Comparison of ENCODE assay signal across 1 cellular context in genomic region chr17:58391302-58391984, GRCh38.
TF ChIP-seq lines count a peak whose summit lies in the region.

No MANE protein-coding gene starts in this region.

TF ChIP-seq in HepG2, 621 proteins besides CTCF, POLR2A, EP300 and RAD21 (continued from another document and continues in another):
- TF ChIP-seq, protein P1, sequence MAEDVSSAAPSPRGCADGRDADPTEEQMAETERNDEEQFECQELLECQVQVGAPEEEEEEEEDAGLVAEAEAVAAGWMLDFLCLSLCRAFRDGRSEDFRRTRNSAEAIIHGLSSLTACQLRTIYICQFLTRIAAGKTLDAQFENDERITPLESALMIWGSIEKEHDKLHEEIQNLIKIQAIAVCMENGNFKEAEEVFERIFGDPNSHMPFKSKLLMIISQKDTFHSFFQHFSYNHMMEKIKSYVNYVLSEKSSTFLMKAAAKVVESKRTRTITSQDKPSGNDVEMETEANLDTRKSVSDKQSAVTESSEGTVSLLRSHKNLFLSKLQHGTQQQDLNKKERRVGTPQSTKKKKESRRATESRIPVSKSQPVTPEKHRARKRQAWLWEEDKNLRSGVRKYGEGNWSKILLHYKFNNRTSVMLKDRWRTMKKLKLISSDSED (CRISPR knock-in tag; IDR thresholded peaks at IDR 0.05) = no peak
- TF ChIP-seq ZNF704 (CRISPR knock-in tag; IDR thresholded peaks at IDR 0.05; ENCODE audit: borderline replicate concordance) (peak; percentile 83; the same call in 1 of the 2 replicates), MIER2 (CRISPR knock-in tag; IDR thresholded peaks at IDR 0.05) (peak; percentile 90), ZNF382 (CRISPR knock-in tag; IDR thresholded peaks at IDR 0.05; ENCODE audit: borderline replicate concordance) (no peak), FOXA3 (CRISPR knock-in tag; IDR thresholded peaks at IDR 0.05) (peak; percentile 100), ZNF891 (CRISPR knock-in tag; IDR thresholded peaks at IDR 0.05) (no peak; the same call in 1 of the 2 replicates), ZNF34 (CRISPR knock-in tag; IDR thresholded peaks at IDR 0.05; ENCODE audit: borderline replicate concordance) (peak; percentile 89; the same call in 1 of the 2 replicates), ZBTB20 (CRISPR knock-in tag; IDR thresholded peaks at IDR 0.05; ENCODE audit: borderline replicate concordance, low read depth) (peak; percentile 96), ZNF720 (CRISPR knock-in tag; IDR thresholded peaks at IDR 0.05) (no peak), FLYWCH1 (CRISPR knock-in tag; IDR thresholded peaks at IDR 0.05) (no peak), REL (CRISPR knock-in tag; conservative IDR thresholded peaks at IDR 0.05) (peak; percentile 55; the same call in 1 of the 2 replicates), ZNF543 (CRISPR knock-in tag; IDR thresholded peaks at IDR 0.05) (peak; percentile 97), FOXK2 (IDR thresholded peaks at IDR 0.05) (peak; percentile 42; the same call in 1 of the 2 replicates), CCDC6 (CRISPR knock-in tag; IDR thresholded peaks at IDR 0.05) (peak; percentile 98), JUND (CRISPR knock-in tag; IDR thresholded peaks at IDR 0.05) (peak; percentile 80), TBX3 (IDR thresholded peaks at IDR 0.05; ENCODE audit: borderline replicate concordance) (peak; percentile 97), HMG20B (CRISPR knock-in tag; conservative IDR thresholded peaks at IDR 0.05) (peak; percentile 98), RFX1 (IDR thresholded peaks at IDR 0.05) (no peak), SRF (IDR thresholded peaks at IDR 0.05; ENCODE audit: low read depth, low read length) (no peak), NR2F1 (CRISPR knock-in tag; IDR thresholded peaks at IDR 0.05) (peak; percentile 83 to 90; a peak in 3 of 4 replicates), ZNF326 (CRISPR knock-in tag; IDR thresholded peaks at IDR 0.05; ENCODE audit: borderline replicate concordance) (no peak), GFI1 (CRISPR knock-in tag; IDR thresholded peaks at IDR 0.05; ENCODE audit: borderline replicate concordance) (peak; percentile 96), SNAPC2 (CRISPR knock-in tag; IDR thresholded peaks at IDR 0.05) (peak; percentile 93; the same call in 1 of the 2 replicates), PRPF4 (IDR thresholded peaks at IDR 0.05; ENCODE audit: low read depth, low read length, poor library complexity, severe bottlenecking) (no peak), TFE3 (CRISPR knock-in tag; IDR thresholded peaks at IDR 0.05) (peak; percentile 84), ZFP62 (CRISPR knock-in tag; IDR thresholded peaks at IDR 0.05) (no peak), ZEB1 (IDR thresholded peaks at IDR 0.05; ENCODE audit: insufficient replicate concordance, low read depth) (peak; percentile 88), ZKSCAN1 (IDR thresholded peaks at IDR 0.05; ENCODE audit: low read length) (0 out of 2 replicates have a peak, but pooled peaks have one; percentile 22), HNRNPLL (IDR thresholded peaks at IDR 0.05; ENCODE audit: low read depth, low read length, poor library complexity, severe bottlenecking) (no peak), MATR3 (CRISPR knock-in tag; IDR thresholded peaks at IDR 0.05) (no peak), ZNF329 (CRISPR knock-in tag; IDR thresholded peaks at IDR 0.05; ENCODE audit: low read depth) (no peak; the same call in 1 of the 2 replicates), CEBPB (IDR thresholded peaks at IDR 0.05; ENCODE audit: borderline replicate concordance, low read depth, low read length) (peak; percentile 74; the same call in 1 of the 2 replicates), KDM1A (CRISPR knock-in tag; IDR thresholded peaks at IDR 0.05) (peak; percentile 82), SOX5 (CRISPR knock-in tag; IDR thresholded peaks at IDR 0.05; ENCODE audit: borderline replicate concordance) (peak; percentile 100), IKZF4 (CRISPR knock-in tag; IDR thresholded peaks at IDR 0.05; ENCODE audit: borderline replicate concordance, low read depth, not compliant biosample characterization) (no peak), RXRB (CRISPR knock-in tag; IDR thresholded peaks at IDR 0.05; ENCODE audit: borderline replicate concordance) (peak; percentile 98), MEF2D (CRISPR knock-in tag; IDR thresholded peaks at IDR 0.05) (peak; percentile 98), ZFYVE20 (CRISPR knock-in tag; IDR thresholded peaks at IDR 0.05; ENCODE audit: borderline replicate concordance, low read depth) (no peak), NFYB (CRISPR knock-in tag; IDR thresholded peaks at IDR 0.05) (peak; percentile 40), CCAR2 (optimal IDR thresholded peaks at IDR 0.05; ENCODE audit: low read depth, low read length) (peak; percentile 85), AKAP8 (CRISPR knock-in tag; IDR thresholded peaks at IDR 0.05) (peak; percentile 84)
- TF ChIP-seq, protein P2, sequence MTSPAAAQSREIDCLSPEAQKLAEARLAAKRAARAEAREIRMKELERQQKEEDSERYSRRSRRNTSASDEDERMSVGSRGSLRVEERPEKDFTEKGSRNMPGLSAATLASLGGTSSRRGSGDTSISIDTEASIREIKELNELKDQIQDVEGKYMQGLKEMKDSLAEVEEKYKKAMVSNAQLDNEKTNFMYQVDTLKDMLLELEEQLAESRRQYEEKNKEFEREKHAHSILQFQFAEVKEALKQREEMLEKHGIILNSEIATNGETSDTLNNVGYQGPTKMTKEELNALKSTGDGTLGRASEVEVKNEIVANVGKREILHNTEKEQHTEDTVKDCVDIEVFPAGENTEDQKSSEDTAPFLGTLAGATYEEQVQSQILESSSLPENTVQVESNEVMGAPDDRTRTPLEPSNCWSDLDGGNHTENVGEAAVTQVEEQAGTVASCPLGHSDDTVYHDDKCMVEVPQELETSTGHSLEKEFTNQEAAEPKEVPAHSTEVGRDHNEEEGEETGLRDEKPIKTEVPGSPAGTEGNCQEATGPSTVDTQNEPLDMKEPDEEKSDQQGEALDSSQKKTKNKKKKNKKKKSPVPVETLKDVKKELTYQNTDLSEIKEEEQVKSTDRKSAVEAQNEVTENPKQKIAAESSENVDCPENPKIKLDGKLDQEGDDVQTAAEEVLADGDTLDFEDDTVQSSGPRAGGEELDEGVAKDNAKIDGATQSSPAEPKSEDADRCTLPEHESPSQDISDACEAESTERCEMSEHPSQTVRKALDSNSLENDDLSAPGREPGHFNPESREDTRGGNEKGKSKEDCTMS (CRISPR knock-in tag; conservative IDR thresholded peaks at IDR 0.05) = 0 out of 2 replicates have a peak, but pooled peaks have one; percentile 36
- TF ChIP-seq, protein P3, sequence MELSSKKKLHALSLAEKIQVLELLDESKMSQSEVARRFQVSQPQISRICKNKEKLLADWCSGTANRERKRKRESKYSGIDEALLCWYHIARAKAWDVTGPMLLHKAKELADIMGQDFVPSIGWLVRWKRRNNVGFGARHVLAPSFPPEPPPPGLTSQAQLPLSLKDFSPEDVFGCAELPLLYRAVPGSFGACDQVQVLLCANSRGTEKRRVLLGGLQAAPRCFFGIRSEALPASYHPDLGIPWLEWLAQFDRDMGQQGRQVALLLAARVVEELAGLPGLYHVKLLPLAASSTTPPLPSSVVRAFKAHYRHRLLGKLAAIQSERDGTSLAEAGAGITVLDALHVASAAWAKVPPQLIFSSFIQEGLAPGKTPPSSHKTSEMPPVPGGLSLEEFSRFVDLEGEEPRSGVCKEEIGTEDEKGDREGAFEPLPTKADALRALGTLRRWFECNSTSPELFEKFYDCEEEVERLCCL (CRISPR knock-in tag; IDR thresholded peaks at IDR 0.05; ENCODE audit: borderline replicate concordance) = no peak; the same call in 1 of the 2 replicates
- TF ChIP-seq, protein P4, sequence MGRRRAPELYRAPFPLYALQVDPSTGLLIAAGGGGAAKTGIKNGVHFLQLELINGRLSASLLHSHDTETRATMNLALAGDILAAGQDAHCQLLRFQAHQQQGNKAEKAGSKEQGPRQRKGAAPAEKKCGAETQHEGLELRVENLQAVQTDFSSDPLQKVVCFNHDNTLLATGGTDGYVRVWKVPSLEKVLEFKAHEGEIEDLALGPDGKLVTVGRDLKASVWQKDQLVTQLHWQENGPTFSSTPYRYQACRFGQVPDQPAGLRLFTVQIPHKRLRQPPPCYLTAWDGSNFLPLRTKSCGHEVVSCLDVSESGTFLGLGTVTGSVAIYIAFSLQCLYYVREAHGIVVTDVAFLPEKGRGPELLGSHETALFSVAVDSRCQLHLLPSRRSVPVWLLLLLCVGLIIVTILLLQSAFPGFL (CRISPR knock-in tag; IDR thresholded peaks at IDR 0.05) = no peak
- TF ChIP-seq, protein P5, sequence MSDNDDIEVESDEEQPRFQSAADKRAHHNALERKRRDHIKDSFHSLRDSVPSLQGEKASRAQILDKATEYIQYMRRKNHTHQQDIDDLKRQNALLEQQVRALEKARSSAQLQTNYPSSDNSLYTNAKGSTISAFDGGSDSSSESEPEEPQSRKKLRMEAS (IDR thresholded peaks at IDR 0.05) = peak; percentile 73; the same call in 1 of the 2 replicates
- TF ChIP-seq, protein P6, sequence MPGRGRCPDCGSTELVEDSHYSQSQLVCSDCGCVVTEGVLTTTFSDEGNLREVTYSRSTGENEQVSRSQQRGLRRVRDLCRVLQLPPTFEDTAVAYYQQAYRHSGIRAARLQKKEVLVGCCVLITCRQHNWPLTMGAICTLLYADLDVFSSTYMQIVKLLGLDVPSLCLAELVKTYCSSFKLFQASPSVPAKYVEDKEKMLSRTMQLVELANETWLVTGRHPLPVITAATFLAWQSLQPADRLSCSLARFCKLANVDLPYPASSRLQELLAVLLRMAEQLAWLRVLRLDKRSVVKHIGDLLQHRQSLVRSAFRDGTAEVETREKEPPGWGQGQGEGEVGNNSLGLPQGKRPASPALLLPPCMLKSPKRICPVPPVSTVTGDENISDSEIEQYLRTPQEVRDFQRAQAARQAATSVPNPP (CRISPR knock-in tag; IDR thresholded peaks at IDR 0.05) = peak; percentile 98
- TF ChIP-seq, protein P7, sequence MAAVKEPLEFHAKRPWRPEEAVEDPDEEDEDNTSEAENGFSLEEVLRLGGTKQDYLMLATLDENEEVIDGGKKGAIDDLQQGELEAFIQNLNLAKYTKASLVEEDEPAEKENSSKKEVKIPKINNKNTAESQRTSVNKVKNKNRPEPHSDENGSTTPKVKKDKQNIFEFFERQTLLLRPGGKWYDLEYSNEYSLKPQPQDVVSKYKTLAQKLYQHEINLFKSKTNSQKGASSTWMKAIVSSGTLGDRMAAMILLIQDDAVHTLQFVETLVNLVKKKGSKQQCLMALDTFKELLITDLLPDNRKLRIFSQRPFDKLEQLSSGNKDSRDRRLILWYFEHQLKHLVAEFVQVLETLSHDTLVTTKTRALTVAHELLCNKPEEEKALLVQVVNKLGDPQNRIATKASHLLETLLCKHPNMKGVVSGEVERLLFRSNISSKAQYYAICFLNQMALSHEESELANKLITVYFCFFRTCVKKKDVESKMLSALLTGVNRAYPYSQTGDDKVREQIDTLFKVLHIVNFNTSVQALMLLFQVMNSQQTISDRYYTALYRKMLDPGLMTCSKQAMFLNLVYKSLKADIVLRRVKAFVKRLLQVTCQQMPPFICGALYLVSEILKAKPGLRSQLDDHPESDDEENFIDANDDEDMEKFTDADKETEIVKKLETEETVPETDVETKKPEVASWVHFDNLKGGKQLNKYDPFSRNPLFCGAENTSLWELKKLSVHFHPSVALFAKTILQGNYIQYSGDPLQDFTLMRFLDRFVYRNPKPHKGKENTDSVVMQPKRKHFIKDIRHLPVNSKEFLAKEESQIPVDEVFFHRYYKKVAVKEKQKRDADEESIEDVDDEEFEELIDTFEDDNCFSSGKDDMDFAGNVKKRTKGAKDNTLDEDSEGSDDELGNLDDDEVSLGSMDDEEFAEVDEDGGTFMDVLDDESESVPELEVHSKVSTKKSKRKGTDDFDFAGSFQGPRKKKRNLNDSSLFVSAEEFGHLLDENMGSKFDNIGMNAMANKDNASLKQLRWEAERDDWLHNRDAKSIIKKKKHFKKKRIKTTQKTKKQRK (IDR thresholded peaks at IDR 0.05; ENCODE audit: low read length) = no peak
- TF ChIP-seq, protein P8, sequence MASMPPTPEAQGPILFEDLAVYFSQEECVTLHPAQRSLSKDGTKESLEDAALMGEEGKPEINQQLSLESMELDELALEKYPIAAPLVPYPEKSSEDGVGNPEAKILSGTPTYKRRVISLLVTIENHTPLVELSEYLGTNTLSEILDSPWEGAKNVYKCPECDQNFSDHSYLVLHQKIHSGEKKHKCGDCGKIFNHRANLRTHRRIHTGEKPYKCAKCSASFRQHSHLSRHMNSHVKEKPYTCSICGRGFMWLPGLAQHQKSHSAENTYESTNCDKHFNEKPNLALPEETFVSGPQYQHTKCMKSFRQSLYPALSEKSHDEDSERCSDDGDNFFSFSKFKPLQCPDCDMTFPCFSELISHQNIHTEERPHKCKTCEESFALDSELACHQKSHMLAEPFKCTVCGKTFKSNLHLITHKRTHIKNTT (CRISPR knock-in tag; IDR thresholded peaks at IDR 0.05) = 0 out of 2 replicates have a peak, but pooled peaks have one; percentile 52
- TF ChIP-seq, protein P9, sequence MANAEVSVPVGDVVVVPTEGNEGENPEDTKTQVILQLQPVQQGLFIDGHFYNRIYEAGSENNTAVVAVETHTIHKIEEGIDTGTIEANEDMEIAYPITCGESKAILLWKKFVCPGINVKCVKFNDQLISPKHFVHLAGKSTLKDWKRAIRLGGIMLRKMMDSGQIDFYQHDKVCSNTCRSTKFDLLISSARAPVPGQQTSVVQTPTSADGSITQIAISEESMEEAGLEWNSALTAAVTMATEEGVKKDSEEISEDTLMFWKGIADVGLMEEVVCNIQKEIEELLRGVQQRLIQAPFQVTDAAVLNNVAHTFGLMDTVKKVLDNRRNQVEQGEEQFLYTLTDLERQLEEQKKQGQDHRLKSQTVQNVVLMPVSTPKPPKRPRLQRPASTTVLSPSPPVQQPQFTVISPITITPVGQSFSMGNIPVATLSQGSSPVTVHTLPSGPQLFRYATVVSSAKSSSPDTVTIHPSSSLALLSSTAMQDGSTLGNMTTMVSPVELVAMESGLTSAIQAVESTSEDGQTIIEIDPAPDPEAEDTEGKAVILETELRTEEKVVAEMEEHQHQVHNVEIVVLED (CRISPR knock-in tag; IDR thresholded peaks at IDR 0.05; ENCODE audit: borderline replicate concordance) = peak; percentile 81
- TF ChIP-seq, protein P10, sequence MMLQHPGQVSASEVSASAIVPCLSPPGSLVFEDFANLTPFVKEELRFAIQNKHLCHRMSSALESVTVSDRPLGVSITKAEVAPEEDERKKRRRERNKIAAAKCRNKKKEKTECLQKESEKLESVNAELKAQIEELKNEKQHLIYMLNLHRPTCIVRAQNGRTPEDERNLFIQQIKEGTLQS (CRISPR knock-in tag; IDR thresholded peaks at IDR 0.05) = peak; percentile 82
